ENCODE assay signal across 9 cellular contexts in genomic region chr14:55481769-55482168, GRCh38. TPM values are rescaled to one million over a fixed set of nuclear protein-coding genes. Genes with fewer than 3 reads are reported as not detected.
"Had no signal": no experiment of that assay in that cellular context is flagged by ENCODE, and none has a peak within 500 bp of the region (broad histone marks: within the 10 kb centered on the region; RNA-seq: fewer than 3 reads in every experiment).

No MANE protein-coding gene starts in this region.

- H3K4me3 ChIP-seq: GM12878 had no signal

- FAIRE-seq: G401.6, GM12878, GM12891, GM12892, GM18507, GM19239 had no signal

- DNase-seq: GDM1, GF-D8 had no signal

- ATAC-seq: GM12878 had no signal

RNA-seq across cellular contexts. Expression of gene TBPL2, which starts 41.4 kb away (rescaled TPM):
- total RNA-seq: G401 had no signal
